8 cellular contexts compared by ENCODE assay signal in genomic region chr4:17347445-17347844, GRCh38.
DNase-seq lines count a peak whose midpoint lies in the region; FAIRE-seq and TF ChIP-seq lines count a peak whose summit lies in the region.

No MANE protein-coding gene starts in this region.

- TF ChIP-seq CTCF in AG04449 (IDR thresholded peaks at IDR 0.05; ENCODE audit: insufficient read depth, low read length, missing control alignments) (peak; percentile 58), LNCAP (IDR thresholded peaks at IDR 0.05) (peak; percentile 64), type B pancreatic cell (conservative IDR thresholded peaks at IDR 0.05) (peak; percentile 63), CD14-positive monocyte (IDR thresholded peaks at IDR 0.05) (no peak)

- no peak overlapping the region for H3K4me3 ChIP-seq in AG04449 (ENCODE audit: low read depth, low read length)

- POLR2A ChIA-PET in AG04449 (lab: Yijun Ruan, JAX): interaction anchor here (0.5 kb wide), 1 partner anchor 101 kb away, joined by 3 read pairs; no protein-coding TSS in a partner anchor

- no peak for TF ChIP-seq POLR2A in GM12891 (IDR thresholded peaks at IDR 0.05; ENCODE audit: low read depth, low read length)

- H3K9me3 Mint-ChIP-seq in activated T-helper 1 cell treated with anti-CD3 and anti-CD28 coated beads, Interleukin-12 subunit alpha, Interleukin-12 subunit beta, Interleukin-2, Interleukin-4 antibody, amounts not matched to agents 30 ng/mL and 10 ng/mL and 1 ng/mL, durations not matched to agents 14 hours and 24 hours and 36 hours: no peaks in the 10 kb centered on the region
- H3K9me3 Mint-ChIP-seq in type B pancreatic cell (no peaks in the 10 kb centered on the region), CD14-positive monocyte (peaks cover 0 to 7% (median 2%) of the 10 kb centered on the region in 7 donors)

- CTCF ChIA-PET in AG04449 (lab: Yijun Ruan, JAX): interaction anchor here (0.6 to 8.4 kb wide), 31 partner anchors 9 to 1339 kb away, joined by 3 to 213 read pairs (median 4); no protein-coding TSS in a partner anchor

- H3K27me3 Mint-ChIP-seq in activated T-helper 1 cell treated with anti-CD3 and anti-CD28 coated beads, Interleukin-12 subunit alpha, Interleukin-12 subunit beta, Interleukin-2, Interleukin-4 antibody, amounts not matched to agents 30 ng/mL and 10 ng/mL and 1 ng/mL, durations not matched to agents 14 hours and 24 hours and 36 hours (ENCODE audit: insufficient read depth): peaks cover 3% of the 10 kb centered on the region
- H3K27me3 Mint-ChIP-seq in type B pancreatic cell: no peaks in the 10 kb centered on the region
- H3K27me3 Mint-ChIP-seq in CD14-positive monocyte (ENCODE audit: low read depth in 3 of 3): no peaks in the 10 kb centered on the region

- H3K4me1 Mint-ChIP-seq in activated T-helper 1 cell treated with anti-CD3 and anti-CD28 coated beads, Interleukin-12 subunit alpha, Interleukin-12 subunit beta, Interleukin-2, Interleukin-4 antibody, amounts not matched to agents 30 ng/mL and 10 ng/mL and 1 ng/mL, durations not matched to agents 14 hours and 24 hours and 36 hours (ENCODE audit: low read depth): no peaks in the 10 kb centered on the region
- H3K4me1 Mint-ChIP-seq in type B pancreatic cell (ENCODE audit: unreplicated experiment) (no peaks in the 10 kb centered on the region), CD14-positive monocyte (no peaks in the 10 kb centered on the region)

- H3K27ac Mint-ChIP-seq in activated T-helper 1 cell treated with anti-CD3 and anti-CD28 coated beads, Interleukin-12 subunit alpha, Interleukin-12 subunit beta, Interleukin-2, Interleukin-4 antibody, amounts not matched to agents 30 ng/mL and 10 ng/mL and 1 ng/mL, durations not matched to agents 14 hours and 24 hours and 36 hours: no peak overlapping the region
- H3K27ac Mint-ChIP-seq in type B pancreatic cell (no peak overlapping the region), CD14-positive monocyte (no peak overlapping the region)

- intact Hi-C loops in activated T-helper 1 cell treated with anti-CD3 and anti-CD28 coated beads, Interleukin-12 subunit alpha, Interleukin-12 subunit beta, Interleukin-2, Interleukin-4 antibody, amounts not matched to agents 30 ng/mL and 10 ng/mL and 1 ng/mL, durations not matched to agents 14 hours and 24 hours and 36 hours (cut with micrococcal nuclease): loop anchor here (1.0 kb wide), 2 partner anchors 100 to 125 kb away; no protein-coding TSS in a partner anchor
- intact Hi-C loops in CD14-positive monocyte (cut with micrococcal nuclease): no loop called here

- no peak overlapping the region for H3K4me3 Mint-ChIP-seq in activated T-helper 1 cell treated with anti-CD3 and anti-CD28 coated beads, Interleukin-12 subunit alpha, Interleukin-12 subunit beta, Interleukin-2, Interleukin-4 antibody, amounts not matched to agents 30 ng/mL and 10 ng/mL and 1 ng/mL, durations not matched to agents 14 hours and 24 hours and 36 hours
- no peak overlapping the region for H3K4me3 Mint-ChIP-seq in type B pancreatic cell
- no peak overlapping the region for H3K4me3 Mint-ChIP-seq in CD14-positive monocyte

- DNase-seq in AG04449 (ENCODE audit: low read depth, low spot score) (no peak), GM12891 (ENCODE audit: insufficient read length, low spot score) (peak; percentile 7), hepatic stellate cell (ENCODE audit: low spot score) (peak; percentile 8), type B pancreatic cell (ENCODE audit: extremely low spot score, unreplicated experiment) (no peak), CD14-positive monocyte (ENCODE audit: low spot score) (no peak)
- DNase-seq in activated T-helper 1 cell treated with anti-CD3 and anti-CD28 coated beads, Interleukin-12 subunit alpha, Interleukin-12 subunit beta, Interleukin-2, Interleukin-4 antibody, amounts not matched to agents 30 ng/mL and 10 ng/mL and 1 ng/mL, durations not matched to agents 14 hours and 24 hours and 36 hours (ENCODE audit: low spot score): peak; percentile 8
- DNase-seq in stimulated activated naive CD4-positive, alpha-beta T cell treated with Interleukin-2 at 50 U/mL for 16 hours (lab: John Stamatoyannopoulos, UW): no peak

- H3K36me3 Mint-ChIP-seq in activated T-helper 1 cell treated with anti-CD3 and anti-CD28 coated beads, Interleukin-12 subunit alpha, Interleukin-12 subunit beta, Interleukin-2, Interleukin-4 antibody, amounts not matched to agents 30 ng/mL and 10 ng/mL and 1 ng/mL, durations not matched to agents 14 hours and 24 hours and 36 hours (ENCODE audit: low read depth): no peaks in the 10 kb centered on the region
- H3K36me3 Mint-ChIP-seq in type B pancreatic cell (no peaks in the 10 kb centered on the region), CD14-positive monocyte (no peaks in the 10 kb centered on the region)

- peak; percentile 55 for FAIRE-seq in GM12891 (lab: Jason Lieb, UNC)

TF ChIP-seq in GM12891, 5 proteins besides CTCF, POLR2A, EP300 and RAD21:
- TF ChIP-seq SPI1 (IDR thresholded peaks at IDR 0.05; ENCODE audit: low read depth, low read length) (no peak), TAF1 (IDR thresholded peaks at IDR 0.05; ENCODE audit: low read depth, low read length) (no peak)

Comparison
In these comparisons a context has a peak if more than half of its experiments do, and no peak if none do; other contexts are left out.
1. DNase-seq: peak in GM12891 (single experiment), activated T-helper 1 cell treated with anti-CD3 and anti-CD28 coated beads, Interleukin-12 subunit alpha, Interleukin-12 subunit beta, Interleukin-2, Interleukin-4 antibody, amounts not matched to agents 30 ng/mL and 10 ng/mL and 1 ng/mL, durations not matched to agents 14 hours and 24 hours and 36 hours (single experiment) and hepatic stellate cell (single experiment); none in AG04449 (single experiment), type B pancreatic cell (single experiment), CD14-positive monocyte (single experiment) and stimulated activated naive CD4-positive, alpha-beta T cell treated with Interleukin-2 at 50 U/mL for 16 hours (single experiment).